Comparison of ENCODE assay signal across 25 cellular contexts in the genomic region with DNA sequence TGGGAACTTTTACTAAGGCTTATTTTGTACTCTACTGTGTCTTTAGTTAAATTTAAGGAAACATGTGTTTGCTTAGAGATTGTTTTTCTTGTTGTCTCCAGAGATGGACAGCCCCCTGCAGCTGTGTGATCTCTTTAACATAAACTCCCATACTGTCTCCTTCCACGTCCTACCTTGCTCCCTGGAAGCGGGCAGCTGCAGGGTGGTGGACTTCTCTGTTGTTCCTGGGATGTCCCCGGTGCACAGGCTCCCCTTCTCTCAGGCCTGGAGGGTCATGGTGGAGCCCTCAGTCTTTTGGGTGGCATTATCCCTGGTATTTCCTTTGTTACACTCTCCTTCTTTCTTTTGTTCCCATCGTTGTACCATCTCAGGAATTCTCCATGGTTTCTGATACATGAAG.
DNase-seq lines count a peak whose midpoint lies in the region; ATAC-seq, FAIRE-seq and TF ChIP-seq lines count a peak whose summit lies in the region.
"Had no signal": no experiment of that assay in that cellular context is flagged by ENCODE, and none has a peak within 500 bp of the region (broad histone marks: within the 10 kb centered on the region; RNA-seq: fewer than 3 reads in every experiment).

No MANE protein-coding gene starts in this region.

- TF ChIP-seq CTCF in left ventricle myocardium inferior (IDR thresholded peaks at IDR 0.05; ENCODE audit: borderline replicate concordance) = no peak
- TF ChIP-seq CTCF in foreskin keratinocyte (conservative IDR thresholded peaks at IDR 0.05) = no peak
- TF ChIP-seq CTCF in neural progenitor cell (IDR thresholded peaks at IDR 0.05) = no peak

- no peak overlapping the region for H3K4me3 ChIP-seq in left ventricle myocardium inferior
- no peak overlapping the region for H3K4me3 ChIP-seq in right cardiac atrium (ENCODE audit: low read length)
- no peak overlapping the region for H3K4me3 ChIP-seq in neural progenitor cell
- H3K4me3 ChIP-seq: BLaER1, Peyer's patch, SK-N-MC had no signal

- H3K27me3 Mint-ChIP-seq in neural progenitor cell (ENCODE audit: insufficient read depth, low read depth) = no peaks in the 10 kb centered on the region
- H3K27me3 Mint-ChIP-seq: CD4-positive, CD25-positive, alpha-beta regulatory T cell had no signal

- H4K20me1 ChIP-seq in neural progenitor cell (ENCODE audit: low read depth) = no peaks in the 10 kb centered on the region
- H4K20me1 ChIP-seq: BLaER1 had no signal

- no peaks in the 10 kb centered on the region for H3K9me3 Mint-ChIP-seq in neural progenitor cell

- WGBS in right cardiac atrium = 37% methylated on average over 4 of the region's 4 CpGs

- H3K36me3 Mint-ChIP-seq in neural progenitor cell = no peaks in the 10 kb centered on the region
- H3K36me3 Mint-ChIP-seq: CD4-positive, CD25-positive, alpha-beta regulatory T cell had no signal

- no peak overlapping the region for H3K4me2 ChIP-seq in neural progenitor cell
- H3K4me2 ChIP-seq: BLaER1, KMS-11 had no signal

- no peak overlapping the region for H3K9ac ChIP-seq in neural progenitor cell
- H3K9ac ChIP-seq: BLaER1, KMS-11 had no signal

- no peak for FAIRE-seq in GM12891 (lab: Jason Lieb, UNC)
- FAIRE-seq: A204.1, G401.6 had no signal

- no peak for TF ChIP-seq POLR2A in GM12891 (IDR thresholded peaks at IDR 0.05; ENCODE audit: low read depth, low read length)

- H3K27me3 ChIP-seq in left ventricle myocardium inferior (ENCODE audit: low read depth) = no peaks in the 10 kb centered on the region
- no peaks in the 10 kb centered on the region for H3K27me3 ChIP-seq in right cardiac atrium (ENCODE audit: control insufficient read depth, insufficient read depth)
- H3K27me3 ChIP-seq in foreskin keratinocyte = no peaks in the 10 kb centered on the region
- no peaks in the 10 kb centered on the region for H3K27me3 ChIP-seq in neural progenitor cell
- H3K27me3 ChIP-seq: BLaER1, Peyer's patch had no signal

- no peaks in the 10 kb centered on the region for H3F3A ChIP-seq in neural progenitor cell (ENCODE audit: low read depth)

- H3K36me3 ChIP-seq in left ventricle myocardium inferior (no peaks in the 10 kb centered on the region), neural progenitor cell (no peaks in the 10 kb centered on the region)
- H3K36me3 ChIP-seq: BLaER1, Peyer's patch had no signal

- no peak for ATAC-seq in right cardiac atrium
- peak; percentile 10 for ATAC-seq in foreskin keratinocyte
- ATAC-seq in GM19455 (IDR thresholded peaks at IDR 0.05; ENCODE audit: unreplicated experiment) = no peak

- peak overlapping the region; percentile 33 for H3K27ac Mint-ChIP-seq in neural progenitor cell
- H3K27ac Mint-ChIP-seq: CD4-positive, CD25-positive, alpha-beta regulatory T cell had no signal

- H3K79me2 ChIP-seq in neural progenitor cell (ENCODE audit: low read depth) = no peaks in the 10 kb centered on the region

- H3K9me3 ChIP-seq in left ventricle myocardium inferior (replicated peaks) (no peaks in the 10 kb centered on the region), right cardiac atrium (ENCODE audit: control insufficient read depth, low read length) (no peaks in the 10 kb centered on the region), neural progenitor cell (ENCODE audit: low read depth) (no peaks in the 10 kb centered on the region)
- H3K9me3 ChIP-seq: BLaER1, Peyer's patch had no signal

- H3K4me3 Mint-ChIP-seq in neural progenitor cell = no peak overlapping the region
- H3K4me3 Mint-ChIP-seq: CD4-positive, CD25-positive, alpha-beta regulatory T cell had no signal

- intact Hi-C loops in left ventricle myocardium inferior (cut with micrococcal nuclease) (no loop called here), right cardiac atrium (cut with DNase I) (loop anchor here in 1 of 4 donors (10.0 kb wide), 1 partner anchor 188 kb away; no protein-coding TSS in a partner anchor)

- peak overlapping the region; percentile 73 for H3K27ac ChIP-seq in left ventricle myocardium inferior (replicated peaks)
- no peak overlapping the region for H3K27ac ChIP-seq in right cardiac atrium (ENCODE audit: low read length)
- no peak overlapping the region for H3K27ac ChIP-seq in foreskin keratinocyte
- no peak overlapping the region for H3K27ac ChIP-seq in neural progenitor cell
- H3K27ac ChIP-seq: BLaER1, KMS-11, Peyer's patch, SK-N-MC had no signal

- peaks cover 33% of the 10 kb centered on the region for H3K4me1 ChIP-seq in left ventricle myocardium inferior
- peaks cover 2% of the 10 kb centered on the region for H3K4me1 ChIP-seq in right cardiac atrium (ENCODE audit: control insufficient read depth, insufficient read depth, low read length)
- no peaks in the 10 kb centered on the region for H3K4me1 ChIP-seq in foreskin keratinocyte
- no peaks in the 10 kb centered on the region for H3K4me1 ChIP-seq in neural progenitor cell
- H3K4me1 ChIP-seq: Peyer's patch had no signal

- DNase-seq in left ventricle myocardium inferior (no peak), right cardiac atrium (no peak), foreskin keratinocyte (no peak), neural progenitor cell (ENCODE audit: low spot score) (no peak), cerebellum (ENCODE audit: low spot score) (no peak), NCI-H345 (lab: John Stamatoyannopoulos, UW) (no peak), GM12891 (ENCODE audit: insufficient read length, low spot score) (no peak)
- DNase-seq: CD4-positive, CD25-positive, alpha-beta regulatory T cell; DMS153; IMR-90; NCI-H1048; NCI-H1417; NCI-H1694; NCI-H2029 treated with DMSO at 0.1 percent for 48 hours; NCI-H2227 treated with DMSO at 0.1 percent for 48 hours; NCI-H510A; NCI-H69; Peyer's patch; SIG-M5 had no signal

- peak overlapping the region; percentile 71 for H2AFZ ChIP-seq in neural progenitor cell (replicated peaks)

- peaks cover 13% of the 10 kb centered on the region for H3K4me1 Mint-ChIP-seq in neural progenitor cell
- H3K4me1 Mint-ChIP-seq: CD4-positive, CD25-positive, alpha-beta regulatory T cell had no signal

TF ChIP-seq in GM12891, 5 proteins besides CTCF, POLR2A, EP300 and RAD21:
- TF ChIP-seq POU2F2 (IDR thresholded peaks at IDR 0.05; ENCODE audit: low read depth, low read length) (no peak), SPI1 (IDR thresholded peaks at IDR 0.05; ENCODE audit: low read depth, low read length) (no peak), TAF1 (IDR thresholded peaks at IDR 0.05; ENCODE audit: low read depth, low read length) (no peak), POLR2AphosphoS5 (IDR thresholded peaks at IDR 0.05; ENCODE audit: low read depth, low read length) (no peak), PAX5 (IDR thresholded peaks at IDR 0.05; ENCODE audit: insufficient read depth, low read length, severe bottlenecking) (no peak)
